Comparison of ENCODE assay signal across 9 cellular contexts in genomic region chr3:138114431-138114918, GRCh38. TPM values are rescaled to one million over a fixed set of nuclear protein-coding genes. Genes with fewer than 3 reads are reported as not detected.
DNase-seq lines count a peak whose midpoint lies in the region; ATAC-seq and TF ChIP-seq lines count a peak whose summit lies in the region.
"Had no signal": no experiment of that assay in that cellular context is flagged by ENCODE, and none has a peak within 500 bp of the region (broad histone marks: within the 10 kb centered on the region; RNA-seq: fewer than 3 reads in every experiment).

No MANE protein-coding gene starts in this region.

- ATAC-seq in body of pancreas: no peak
- no peak for ATAC-seq in GM21447 (IDR thresholded peaks at IDR 0.05; ENCODE audit: unreplicated experiment)
- ATAC-seq in HG02884 (IDR thresholded peaks at IDR 0.05; ENCODE audit: unreplicated experiment): no peak

- no peak for TF ChIP-seq CTCF in body of pancreas (IDR thresholded peaks at IDR 0.05)

- H3K27ac ChIP-seq in body of pancreas (peak overlapping the region; percentile 70 to 93 (median 86)), thymus (ENCODE audit: low read depth) (no peak overlapping the region)

- intact Hi-C loops in body of pancreas (cut with DNase I): no loop called here

- peaks cover 17% of the 10 kb centered on the region for H3K4me1 ChIP-seq in body of pancreas
- peaks cover 8% of the 10 kb centered on the region for H3K4me1 ChIP-seq in thymus (ENCODE audit: control insufficient read depth, insufficient read depth, low read length)

- 34 to 40% methylated on average over 9 of the region's 9 CpGs for WGBS in body of pancreas, 2 donors
- 51% methylated on average over 9 of the region's 9 CpGs for WGBS in thymus

- DNase-seq in A172 (ENCODE audit: low spot score) (peak; percentile 54), HT1080 (ENCODE audit: low read depth) (peak; percentile 56), body of pancreas (no peak), kidney glomerular epithelial cell (lab: John Stamatoyannopoulos, UW) (peak; percentile 64)
- DNase-seq in stimulated activated CD4-positive, alpha-beta T cell treated with anti-CD3 and anti-CD28 coated beads, Interleukin-12 subunit alpha, Interleukin-12 subunit beta, amount 100 ng/mL, for 4 hours: no peak

- no peaks in the 10 kb centered on the region for H3K36me3 ChIP-seq in body of pancreas (replicated peaks in 1 of 2; ENCODE audit: insufficient read depth in 1 of 2, low read depth in 2 of 2)
- H3K36me3 ChIP-seq in thymus (ENCODE audit: control insufficient read depth, insufficient read depth): no peaks in the 10 kb centered on the region

- H3K4me3 ChIP-seq in body of pancreas (no peak overlapping the region), thymus (ENCODE audit: low read length) (peak overlapping the region; percentile 57)

- H3K27me3 ChIP-seq in body of pancreas: no peaks in the 10 kb centered on the region
- H3K27me3 ChIP-seq in thymus (ENCODE audit: control insufficient read depth, insufficient read depth): peaks cover 12% of the 10 kb centered on the region

- H3K9me3 ChIP-seq in body of pancreas (no peaks in the 10 kb centered on the region), thymus (ENCODE audit: control insufficient read depth) (no peaks in the 10 kb centered on the region)

- TF ChIP-seq POLR2A in body of pancreas (IDR thresholded peaks at IDR 0.05): no peak

RNA-seq across cellular contexts. Expression of gene DZIP1L, which starts 0.9 kb away (rescaled TPM):
- total RNA-seq in A172 (2014; rRNA removed; shearing (Covaris generic)): 10.7 and 14.4 TPM in 2 replicates
- 17.7 and 27.4 TPM in 2 replicates for total RNA-seq in HT1080 (2014; rRNA removed; shearing (Covaris generic))
- 6.3 and 7.9 TPM in 2 replicates for polyA plus RNA-seq in HT1080 (2015; cell fraction: cytosol; rRNA removed)
- polyA plus RNA-seq in HT1080 (2015; cell fraction: nucleus; rRNA removed): 32.3 and 39.6 TPM in 2 replicates
- 10 to 100 TPM; 33.7 to 70.2 TPM for total RNA-seq in body of pancreas
- polyA plus RNA-seq in thymus: 1.5 TPM

RNA-seq across cellular contexts. Expression of gene A4GNT, which starts 17.7 kb away (rescaled TPM):
- not detected in 2 replicates for total RNA-seq in A172 (2014; rRNA removed; shearing (Covaris generic))
- not detected in 2 replicates for total RNA-seq in HT1080 (2014; rRNA removed; shearing (Covaris generic))
- not detected in 2 replicates for polyA plus RNA-seq in HT1080 (2015; cell fraction: cytosol; rRNA removed)
- polyA plus RNA-seq in HT1080 (2015; cell fraction: nucleus; rRNA removed): not detected in 2 replicates
- 1 to 10 TPM; 1.8 to 4.0 TPM for total RNA-seq in body of pancreas
- polyA plus RNA-seq in thymus: not detected
- total RNA-seq: glomerular endothelial cell had no signal

Comparison
In these comparisons a context has a peak if more than half of its experiments do, and no peak if none do; other contexts are left out.
1. DNase-seq: peak in A172 (single experiment), HT1080 (single experiment) and kidney glomerular epithelial cell (single experiment); none in body of pancreas (0 of 4) and stimulated activated CD4-positive, alpha-beta T cell treated with anti-CD3 and anti-CD28 coated beads, Interleukin-12 subunit alpha, Interleukin-12 subunit beta, amount 100 ng/mL, for 4 hours (single experiment).